In the genomic region with DNA sequence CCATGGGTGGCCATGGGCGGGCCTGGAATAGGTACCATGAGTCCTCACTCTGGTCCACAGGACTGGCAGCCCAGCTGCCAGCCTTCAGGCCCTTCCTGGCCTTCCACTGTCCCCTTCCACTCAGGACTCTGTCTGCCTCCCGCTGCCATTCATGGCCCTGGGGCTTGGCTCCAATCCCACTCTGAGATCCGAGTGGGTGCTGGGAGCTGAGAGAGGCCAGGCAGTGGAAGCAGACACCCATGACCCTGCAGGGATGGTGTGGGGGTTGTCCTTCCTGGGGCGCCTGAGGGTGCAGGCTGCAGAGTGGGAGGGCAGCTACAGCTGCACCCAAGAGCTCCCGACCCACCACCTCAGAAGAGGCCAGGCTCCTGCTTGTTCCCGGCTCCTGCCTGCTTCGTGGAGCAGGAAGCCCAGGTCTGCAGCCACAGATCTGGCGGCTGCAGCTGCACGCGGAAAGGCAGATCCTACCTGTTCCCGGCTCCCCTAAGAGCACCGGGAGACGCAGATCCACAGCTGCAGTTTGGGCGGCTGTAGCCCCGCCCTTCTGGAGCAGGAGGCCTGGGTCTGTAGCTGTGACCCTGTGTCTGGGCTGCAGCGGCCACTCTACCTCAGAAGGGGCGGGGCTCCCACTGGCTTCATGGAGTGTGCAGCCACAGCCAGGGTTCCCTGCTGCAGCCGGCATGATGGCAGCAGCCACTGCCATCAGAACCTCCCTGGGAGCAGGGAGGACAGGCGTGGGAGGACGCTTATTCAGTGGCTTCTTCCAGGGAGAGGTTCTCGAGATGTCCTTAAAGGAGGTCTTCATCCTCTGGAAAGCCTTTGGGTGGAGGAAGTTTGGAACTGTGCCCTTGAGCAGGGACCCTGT, we compare ENCODE assay signal across 21 cellular contexts. TPM values are rescaled to one million over a fixed set of nuclear protein-coding genes. Genes with fewer than 3 reads are reported as not detected.
"Had no signal": no experiment of that assay in that cellular context is flagged by ENCODE, and none has a peak within 500 bp of the region (broad histone marks: within the 10 kb centered on the region; RNA-seq: fewer than 3 reads in every experiment).

No MANE protein-coding gene starts in this region.

- H3K4me3 ChIP-seq: breast epithelium, dorsolateral prefrontal cortex, skin epidermis, thyroid gland had no signal

- DNase-seq: activated B cell treated with CpG ODN at 0.5 μM for 24 hours; activated CD4-positive, alpha-beta T cell treated with anti-CD3 and anti-CD28 coated beads for 48 hours; activated CD8-positive, alpha-beta memory T cell treated with anti-CD3 and anti-CD28 coated beads, Interleukin-2, amount 50 U/mL, for 4 hours; activated CD8-positive, alpha-beta T cell treated with anti-CD3 and anti-CD28 coated beads, Interleukin-2, amount 10 ng/mL, durations not matched to agents 7 days and 5 days; activated naive CD4-positive, alpha-beta T cell; activated naive CD8-positive, alpha-beta T cell treated with anti-CD3 and anti-CD28 coated beads, Interleukin-2, amount 50 U/mL, for 24 hours; activated T-cell treated with anti-CD3 and anti-CD28 coated beads, Interleukin-2, amount 50 U/mL, for 72 hours; dorsolateral prefrontal cortex; endodermal cell; erythroblast; naive B cell; retina; thyroid gland had no signal

- H3K4me1 ChIP-seq: breast epithelium, thyroid gland had no signal

- FAIRE-seq: islet of Langerhans, TTC549, urothelium cell line had no signal

- H3K9me3 ChIP-seq: thyroid gland had no signal

- H3K27me3 ChIP-seq: breast epithelium, dorsolateral prefrontal cortex, thyroid gland had no signal

- H3K27ac ChIP-seq: breast epithelium, dorsolateral prefrontal cortex, thyroid gland had no signal

- ATAC-seq: activated CD8-positive, alpha-beta T cell treated with anti-CD3 and anti-CD28 coated beads, Interleukin-2, amount 10 ng/mL, durations not matched to agents 7 days and 5 days; activated naive CD8-positive, alpha-beta T cell treated with anti-CD3 and anti-CD28 coated beads, Interleukin-2, amount 50 U/mL, for 24 hours; activated T-cell treated with anti-CD3 and anti-CD28 coated beads, Interleukin-2, amount 50 U/mL, for 72 hours had no signal

- H3K36me3 ChIP-seq: breast epithelium had no signal

RNA-seq across cellular contexts. Expression of gene MRGPRD, which starts 49.6 kb away (rescaled TPM):
- total RNA-seq: activated B cell treated with CpG ODN at 0.5 μM for 24 hours; activated CD8-positive, alpha-beta T cell treated with anti-CD3 and anti-CD28 coated beads, Interleukin-2, amount 10 ng/mL, durations not matched to agents 7 days and 5 days; activated T-cell treated with anti-CD3 and anti-CD28 coated beads, Interleukin-2, amount 50 U/mL, for 72 hours; breast epithelium; dorsolateral prefrontal cortex; endodermal cell; lung microvascular endothelial cell; T-helper 2 cell treated with Interferon-gamma antibody and Interleukin-4, amounts not matched to agents 100 ng/mL and 5 ng/mL, for 36 hours; thyroid gland had no signal
- polyA plus RNA-seq: aorta had no signal
